In genomic region chr2:160488289-160488688, GRCh38 we compare ENCODE assay signal across 1 cellular context.
A peak's percentile ranks its signal among the peaks of the same experiment; 100 is the strongest.
TF ChIP-seq lines count a peak whose summit lies in the region.

No MANE protein-coding gene starts in this region.

TF ChIP-seq in HepG2, 621 proteins besides CTCF, POLR2A, EP300 and RAD21:
- peak; percentile 72 for TF ChIP-seq ZNF121 (CRISPR knock-in tag; IDR thresholded peaks at IDR 0.05)
